In the genomic region with DNA sequence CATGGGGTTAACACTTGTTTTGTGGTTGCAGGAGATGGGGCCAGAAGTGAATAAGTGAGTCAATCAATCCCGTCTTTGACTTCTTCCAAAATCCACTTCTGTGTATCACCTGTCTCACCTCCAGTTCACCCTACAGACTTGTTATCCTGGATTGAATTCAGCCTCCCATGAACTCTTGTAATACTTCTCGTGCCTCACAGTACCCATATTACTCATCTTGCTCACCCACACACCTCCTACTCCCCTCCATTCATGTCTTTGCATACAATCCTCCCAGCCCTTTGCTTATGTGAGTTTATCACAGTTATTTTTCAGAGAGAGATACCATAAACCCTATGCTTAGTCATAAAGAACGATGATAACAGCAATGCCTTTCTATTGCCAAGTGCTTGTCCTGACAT, we compare ENCODE assay signal across 1 cellular context.
TF ChIP-seq lines count a peak whose summit lies in the region.

No MANE protein-coding gene starts in this region.

TF ChIP-seq in A549, 52 proteins besides CTCF, POLR2A, EP300 and RAD21 (continued from another document):
- TF ChIP-seq RCOR1 (IDR thresholded peaks at IDR 0.05; ENCODE audit: low read depth, low read length) (no peak), REST (IDR thresholded peaks at IDR 0.05) (no peak), HOXB13 (CRISPR knock-in tag; IDR thresholded peaks at IDR 0.05; ENCODE audit: low read depth) (no peak)
